1 cellular context compared by ENCODE assay signal in the genomic region with DNA sequence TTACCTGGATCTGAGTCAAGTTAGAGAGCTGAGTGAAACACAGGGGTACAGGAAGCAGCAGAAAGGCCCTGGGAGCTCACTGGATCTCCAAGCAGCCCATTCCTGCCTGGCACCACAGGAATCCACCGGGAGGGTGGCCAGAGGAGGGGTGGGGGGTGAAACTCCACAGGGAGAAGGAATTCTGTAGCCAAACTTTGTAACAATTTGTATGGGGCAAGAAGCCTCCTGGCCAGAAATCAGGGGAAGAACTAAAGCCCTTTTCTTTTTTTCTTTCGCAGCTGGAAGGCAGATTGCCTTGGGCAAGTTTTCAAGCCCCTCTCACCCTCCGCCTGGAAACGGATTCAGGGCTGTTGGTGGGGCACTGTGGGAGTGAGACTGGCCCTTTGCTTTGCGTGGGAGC.
TF ChIP-seq lines count a peak whose summit lies in the region.

No MANE protein-coding gene starts in this region.

TF ChIP-seq in H1, 55 proteins besides CTCF, POLR2A, EP300 and RAD21 (continued from another document):
- TF ChIP-seq, protein P1, sequence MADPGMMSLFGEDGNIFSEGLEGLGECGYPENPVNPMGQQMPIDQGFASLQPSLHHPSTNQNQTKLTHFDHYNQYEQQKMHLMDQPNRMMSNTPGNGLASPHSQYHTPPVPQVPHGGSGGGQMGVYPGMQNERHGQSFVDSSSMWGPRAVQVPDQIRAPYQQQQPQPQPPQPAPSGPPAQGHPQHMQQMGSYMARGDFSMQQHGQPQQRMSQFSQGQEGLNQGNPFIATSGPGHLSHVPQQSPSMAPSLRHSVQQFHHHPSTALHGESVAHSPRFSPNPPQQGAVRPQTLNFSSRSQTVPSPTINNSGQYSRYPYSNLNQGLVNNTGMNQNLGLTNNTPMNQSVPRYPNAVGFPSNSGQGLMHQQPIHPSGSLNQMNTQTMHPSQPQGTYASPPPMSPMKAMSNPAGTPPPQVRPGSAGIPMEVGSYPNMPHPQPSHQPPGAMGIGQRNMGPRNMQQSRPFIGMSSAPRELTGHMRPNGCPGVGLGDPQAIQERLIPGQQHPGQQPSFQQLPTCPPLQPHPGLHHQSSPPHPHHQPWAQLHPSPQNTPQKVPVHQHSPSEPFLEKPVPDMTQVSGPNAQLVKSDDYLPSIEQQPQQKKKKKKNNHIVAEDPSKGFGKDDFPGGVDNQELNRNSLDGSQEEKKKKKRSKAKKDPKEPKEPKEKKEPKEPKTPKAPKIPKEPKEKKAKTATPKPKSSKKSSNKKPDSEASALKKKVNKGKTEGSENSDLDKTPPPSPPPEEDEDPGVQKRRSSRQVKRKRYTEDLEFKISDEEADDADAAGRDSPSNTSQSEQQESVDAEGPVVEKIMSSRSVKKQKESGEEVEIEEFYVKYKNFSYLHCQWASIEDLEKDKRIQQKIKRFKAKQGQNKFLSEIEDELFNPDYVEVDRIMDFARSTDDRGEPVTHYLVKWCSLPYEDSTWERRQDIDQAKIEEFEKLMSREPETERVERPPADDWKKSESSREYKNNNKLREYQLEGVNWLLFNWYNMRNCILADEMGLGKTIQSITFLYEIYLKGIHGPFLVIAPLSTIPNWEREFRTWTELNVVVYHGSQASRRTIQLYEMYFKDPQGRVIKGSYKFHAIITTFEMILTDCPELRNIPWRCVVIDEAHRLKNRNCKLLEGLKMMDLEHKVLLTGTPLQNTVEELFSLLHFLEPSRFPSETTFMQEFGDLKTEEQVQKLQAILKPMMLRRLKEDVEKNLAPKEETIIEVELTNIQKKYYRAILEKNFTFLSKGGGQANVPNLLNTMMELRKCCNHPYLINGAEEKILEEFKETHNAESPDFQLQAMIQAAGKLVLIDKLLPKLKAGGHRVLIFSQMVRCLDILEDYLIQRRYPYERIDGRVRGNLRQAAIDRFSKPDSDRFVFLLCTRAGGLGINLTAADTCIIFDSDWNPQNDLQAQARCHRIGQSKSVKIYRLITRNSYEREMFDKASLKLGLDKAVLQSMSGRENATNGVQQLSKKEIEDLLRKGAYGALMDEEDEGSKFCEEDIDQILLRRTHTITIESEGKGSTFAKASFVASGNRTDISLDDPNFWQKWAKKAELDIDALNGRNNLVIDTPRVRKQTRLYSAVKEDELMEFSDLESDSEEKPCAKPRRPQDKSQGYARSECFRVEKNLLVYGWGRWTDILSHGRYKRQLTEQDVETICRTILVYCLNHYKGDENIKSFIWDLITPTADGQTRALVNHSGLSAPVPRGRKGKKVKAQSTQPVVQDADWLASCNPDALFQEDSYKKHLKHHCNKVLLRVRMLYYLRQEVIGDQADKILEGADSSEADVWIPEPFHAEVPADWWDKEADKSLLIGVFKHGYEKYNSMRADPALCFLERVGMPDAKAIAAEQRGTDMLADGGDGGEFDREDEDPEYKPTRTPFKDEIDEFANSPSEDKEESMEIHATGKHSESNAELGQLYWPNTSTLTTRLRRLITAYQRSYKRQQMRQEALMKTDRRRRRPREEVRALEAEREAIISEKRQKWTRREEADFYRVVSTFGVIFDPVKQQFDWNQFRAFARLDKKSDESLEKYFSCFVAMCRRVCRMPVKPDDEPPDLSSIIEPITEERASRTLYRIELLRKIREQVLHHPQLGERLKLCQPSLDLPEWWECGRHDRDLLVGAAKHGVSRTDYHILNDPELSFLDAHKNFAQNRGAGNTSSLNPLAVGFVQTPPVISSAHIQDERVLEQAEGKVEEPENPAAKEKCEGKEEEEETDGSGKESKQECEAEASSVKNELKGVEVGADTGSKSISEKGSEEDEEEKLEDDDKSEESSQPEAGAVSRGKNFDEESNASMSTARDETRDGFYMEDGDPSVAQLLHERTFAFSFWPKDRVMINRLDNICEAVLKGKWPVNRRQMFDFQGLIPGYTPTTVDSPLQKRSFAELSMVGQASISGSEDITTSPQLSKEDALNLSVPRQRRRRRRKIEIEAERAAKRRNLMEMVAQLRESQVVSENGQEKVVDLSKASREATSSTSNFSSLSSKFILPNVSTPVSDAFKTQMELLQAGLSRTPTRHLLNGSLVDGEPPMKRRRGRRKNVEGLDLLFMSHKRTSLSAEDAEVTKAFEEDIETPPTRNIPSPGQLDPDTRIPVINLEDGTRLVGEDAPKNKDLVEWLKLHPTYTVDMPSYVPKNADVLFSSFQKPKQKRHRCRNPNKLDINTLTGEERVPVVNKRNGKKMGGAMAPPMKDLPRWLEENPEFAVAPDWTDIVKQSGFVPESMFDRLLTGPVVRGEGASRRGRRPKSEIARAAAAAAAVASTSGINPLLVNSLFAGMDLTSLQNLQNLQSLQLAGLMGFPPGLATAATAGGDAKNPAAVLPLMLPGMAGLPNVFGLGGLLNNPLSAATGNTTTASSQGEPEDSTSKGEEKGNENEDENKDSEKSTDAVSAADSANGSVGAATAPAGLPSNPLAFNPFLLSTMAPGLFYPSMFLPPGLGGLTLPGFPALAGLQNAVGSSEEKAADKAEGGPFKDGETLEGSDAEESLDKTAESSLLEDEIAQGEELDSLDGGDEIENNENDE (IDR thresholded peaks at IDR 0.05; ENCODE audit: insufficient replicate concordance, low read length): no peak
- TF ChIP-seq BCL11A (IDR thresholded peaks at IDR 0.05; ENCODE audit: low read depth in 2 of 2, low read length in 2 of 2) (no peak), SP4 (IDR thresholded peaks at IDR 0.05; ENCODE audit: low read length) (no peak), NRF1 (IDR thresholded peaks at IDR 0.05; ENCODE audit: low read depth, low read length) (no peak), KDM1A (IDR thresholded peaks at IDR 0.05; ENCODE audit: borderline replicate concordance, low read length) (no peak), SP2 (IDR thresholded peaks at IDR 0.05; ENCODE audit: low read length) (no peak), EZH2 (IDR thresholded peaks at IDR 0.05; ENCODE audit: low read depth, low read length, severe bottlenecking) (no peak), SIX5 (IDR thresholded peaks at IDR 0.05; ENCODE audit: low read depth, low read length) (no peak)
